1 cellular context compared by ENCODE assay signal in the genomic region with DNA sequence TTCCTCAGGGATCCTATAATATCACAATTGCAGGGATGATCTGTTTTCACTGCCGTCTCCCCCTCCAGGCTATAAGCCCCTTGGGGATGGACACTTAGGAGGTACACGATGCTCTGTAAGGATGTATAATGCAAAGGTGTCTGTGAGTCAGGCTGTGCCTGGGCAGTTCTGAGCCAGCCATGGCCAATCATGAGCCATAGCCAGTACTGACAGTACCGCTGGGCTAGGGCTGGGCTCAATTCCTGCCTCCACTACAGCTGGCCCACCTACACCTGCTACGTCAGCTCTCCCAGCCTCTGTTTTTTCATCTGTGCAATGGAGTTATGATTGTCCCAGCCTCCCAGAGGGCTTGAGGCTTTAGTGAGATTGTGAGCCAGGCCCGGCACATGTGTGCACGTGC.
TF ChIP-seq lines count a peak whose summit lies in the region.

No MANE protein-coding gene starts in this region.

TF ChIP-seq in GM12878, 131 proteins besides CTCF, POLR2A, EP300 and RAD21:
- TF ChIP-seq, protein P1, sequence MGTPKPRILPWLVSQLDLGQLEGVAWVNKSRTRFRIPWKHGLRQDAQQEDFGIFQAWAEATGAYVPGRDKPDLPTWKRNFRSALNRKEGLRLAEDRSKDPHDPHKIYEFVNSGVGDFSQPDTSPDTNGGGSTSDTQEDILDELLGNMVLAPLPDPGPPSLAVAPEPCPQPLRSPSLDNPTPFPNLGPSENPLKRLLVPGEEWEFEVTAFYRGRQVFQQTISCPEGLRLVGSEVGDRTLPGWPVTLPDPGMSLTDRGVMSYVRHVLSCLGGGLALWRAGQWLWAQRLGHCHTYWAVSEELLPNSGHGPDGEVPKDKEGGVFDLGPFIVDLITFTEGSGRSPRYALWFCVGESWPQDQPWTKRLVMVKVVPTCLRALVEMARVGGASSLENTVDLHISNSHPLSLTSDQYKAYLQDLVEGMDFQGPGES (IDR thresholded peaks at IDR 0.05) = no peak
- TF ChIP-seq, protein P2, sequence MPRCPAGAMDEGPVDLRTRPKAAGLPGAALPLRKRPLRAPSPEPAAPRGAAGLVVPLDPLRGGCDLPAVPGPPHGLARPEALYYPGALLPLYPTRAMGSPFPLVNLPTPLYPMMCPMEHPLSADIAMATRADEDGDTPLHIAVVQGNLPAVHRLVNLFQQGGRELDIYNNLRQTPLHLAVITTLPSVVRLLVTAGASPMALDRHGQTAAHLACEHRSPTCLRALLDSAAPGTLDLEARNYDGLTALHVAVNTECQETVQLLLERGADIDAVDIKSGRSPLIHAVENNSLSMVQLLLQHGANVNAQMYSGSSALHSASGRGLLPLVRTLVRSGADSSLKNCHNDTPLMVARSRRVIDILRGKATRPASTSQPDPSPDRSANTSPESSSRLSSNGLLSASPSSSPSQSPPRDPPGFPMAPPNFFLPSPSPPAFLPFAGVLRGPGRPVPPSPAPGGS (IDR thresholded peaks at IDR 0.05; ENCODE audit: borderline replicate concordance, insufficient read depth, low read depth, low read length, poor library complexity, severe bottlenecking) = peak; percentile 10
